ENCODE assay signal across 8 cellular contexts in the genomic region with DNA sequence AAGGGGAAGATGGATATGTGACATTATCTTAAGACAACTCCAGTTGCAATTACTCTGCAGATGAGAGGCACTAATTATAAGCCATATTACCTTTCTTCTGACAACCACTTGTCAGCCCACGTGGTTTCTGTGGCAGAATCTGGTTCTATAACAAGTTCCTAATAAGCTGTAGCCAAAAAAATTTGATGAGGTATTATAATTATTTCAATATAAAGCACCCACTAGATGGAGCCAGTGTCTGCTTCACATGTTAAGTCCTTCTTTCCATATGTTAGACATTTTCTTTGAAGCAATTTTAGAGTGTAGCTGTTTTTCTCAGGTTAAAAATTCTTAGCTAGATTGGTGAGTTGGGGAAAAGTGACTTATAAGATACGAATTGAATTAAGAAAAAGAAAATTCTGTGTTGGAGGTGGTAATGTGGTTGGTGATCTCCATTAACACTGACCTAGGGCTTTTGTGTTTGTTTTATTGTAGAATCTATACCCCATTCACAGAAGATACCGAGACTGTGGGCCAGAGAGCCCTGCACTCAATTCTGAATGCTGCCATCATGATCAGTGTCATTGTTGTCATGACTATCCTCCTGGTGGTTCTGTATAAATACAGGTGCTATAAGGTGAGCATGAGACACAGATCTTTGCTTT. TPM values are rescaled to one million over a fixed set of nuclear protein-coding genes. Genes with fewer than 3 reads are reported as not detected.
DNase-seq lines count a peak whose midpoint lies in the region; ATAC-seq, FAIRE-seq and TF ChIP-seq lines count a peak whose summit lies in the region.

No MANE protein-coding gene starts in this region.

- TF ChIP-seq CTCF in AG04450 (IDR thresholded peaks at IDR 0.05; ENCODE audit: low read depth, low read length) (peak; percentile 65), choroid plexus epithelial cell (conservative IDR thresholded peaks at IDR 0.05; ENCODE audit: low read depth, low read length) (peak; percentile 56), neural crest cell (conservative IDR thresholded peaks at IDR 0.05) (peak; percentile 65)

- ATAC-seq in HG03432 (IDR thresholded peaks at IDR 0.05; ENCODE audit: unreplicated experiment) = no peak
- no peak for ATAC-seq in HG02623 (IDR thresholded peaks at IDR 0.05; ENCODE audit: unreplicated experiment)
- no peak for ATAC-seq in HG03521 (IDR thresholded peaks at IDR 0.05; ENCODE audit: unreplicated experiment)

- H3K4me3 ChIP-seq in AG04450 (ENCODE audit: low read depth, low read length) = no peak overlapping the region
- H3K4me3 ChIP-seq in choroid plexus epithelial cell (ENCODE audit: low read depth, low read length) = no peak overlapping the region

- DNase-seq in AG04450 (ENCODE audit: low read depth, low spot score) (peak; percentile 7), NCI-H460 (ENCODE audit: extremely low read depth, low read depth) (peak; percentile 38), choroid plexus epithelial cell (ENCODE audit: low read depth) (peak; percentile 85), neural crest cell (ENCODE audit: low read depth, low spot score) (no peak)

- H3K9me3 Mint-ChIP-seq in neural crest cell = no peaks in the 10 kb centered on the region

- no peaks in the 10 kb centered on the region for H3K27me3 ChIP-seq in AG04450 (ENCODE audit: control insufficient read depth, insufficient read depth, low read length)

- H3K4me3 Mint-ChIP-seq in neural crest cell = no peak overlapping the region

- POLR2A ChIA-PET in AG04450 (lab: Yijun Ruan, JAX) = interaction anchor here (0.6 kb wide), 1 partner anchor 15 kb away, joined by 5 read pairs; no protein-coding TSS in a partner anchor

- H3K27ac ChIP-seq in AG04450 (ENCODE audit: low read depth, low read length) = no peak overlapping the region

- H3K27me3 Mint-ChIP-seq in neural crest cell (ENCODE audit: low read depth) = no peaks in the 10 kb centered on the region

- FAIRE-seq in G401.6 (lab: Jason Lieb, UNC) = peak; percentile 64

- no peak overlapping the region for H3K27ac Mint-ChIP-seq in neural crest cell (ENCODE audit: unreplicated experiment)

- H3K9me3 ChIP-seq in AG04450 (ENCODE audit: control insufficient read depth, insufficient read depth, low read length) = no peaks in the 10 kb centered on the region

- CTCF ChIA-PET in AG04450 (lab: Charles Lee) = interaction anchor here (0.6 to 5.4 kb wide), 31 partner anchors 10 to 490 kb away, joined by 3 to 107 read pairs (median 4); a partner anchor contains a TSS

- H3K36me3 Mint-ChIP-seq in neural crest cell (ENCODE audit: low read depth) = peaks cover 3% of the 10 kb centered on the region

- H3K4me1 Mint-ChIP-seq in neural crest cell = peaks cover 6% of the 10 kb centered on the region

RNA-seq across cellular contexts. Expression of a gene that starts 36.9 kb away (rescaled TPM):
- 20.2 and 37.3 TPM in 2 replicates for polyA plus RNA-seq in AG04450 (2011; rRNA removed)
- 58.4 and 64.8 TPM in 2 replicates for polyA minus RNA-seq in AG04450 (2011; rRNA and poly(A)+ RNA removed)
- total RNA-seq in NCI-H460 (2014; rRNA removed; shearing (Covaris generic)) = 34.1 and 48.2 TPM in 2 replicates
- 16.4 and 26.6 TPM in 2 replicates for polyA plus RNA-seq in NCI-H460 (2014; cell fraction: nucleus; rRNA removed)
- total RNA-seq in neural crest cell = 53.4 and 53.9 TPM in 2 replicates
